In the genomic region with DNA sequence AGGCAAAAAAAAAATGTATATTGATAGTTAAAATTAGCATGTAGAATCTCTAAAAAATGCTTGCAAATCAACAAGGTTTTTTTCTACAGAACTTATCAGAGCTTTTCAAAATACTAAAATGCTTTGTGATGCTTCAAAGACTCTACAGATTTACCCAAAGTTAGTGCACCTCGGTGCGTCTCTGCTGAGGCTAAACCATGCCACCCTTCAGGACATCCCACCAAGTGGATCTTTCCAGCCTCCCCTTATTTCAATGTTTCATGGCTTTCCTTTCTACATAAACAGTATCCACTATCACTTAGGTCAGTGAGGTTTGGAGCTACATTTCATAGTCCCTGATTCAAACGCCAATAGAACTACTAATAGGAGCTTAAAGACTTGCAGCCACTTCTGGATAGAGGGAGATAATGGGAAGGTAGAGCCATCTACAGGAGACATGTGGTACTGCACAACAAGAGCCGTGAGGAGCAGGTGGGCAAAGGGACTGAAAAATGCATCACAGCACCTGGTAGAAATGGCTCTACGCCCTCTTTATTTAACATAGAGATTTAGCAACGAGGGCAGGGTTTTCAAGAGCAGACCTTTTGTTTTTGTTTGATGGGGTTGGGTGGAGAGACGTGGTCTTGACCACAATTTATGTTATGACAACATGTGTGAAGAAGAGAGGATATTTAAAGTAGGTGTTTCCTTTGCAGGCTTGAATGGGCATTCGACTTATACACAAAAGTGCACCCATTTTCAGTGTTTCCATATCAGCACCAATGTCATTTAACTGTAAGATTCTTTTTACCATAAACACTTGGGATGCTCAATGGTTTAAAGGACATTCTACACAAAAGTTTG, we compare ENCODE assay signal across 8 cellular contexts.
DNase-seq lines count a peak whose midpoint lies in the region; ATAC-seq and TF ChIP-seq lines count a peak whose summit lies in the region.

No MANE protein-coding gene starts in this region.

- H3K36me3 Mint-ChIP-seq in stimulated activated naive B cell treated with anti-CD40 and anti-IgM and Interleukin-4, amounts not matched to agents 10 μg/mL and 1 μg/mL and 100 μg/mL, for 72 hours, result no peaks in the 10 kb centered on the region

- no peak overlapping the region for H3K4me3 Mint-ChIP-seq in stimulated activated naive B cell treated with anti-CD40 and anti-IgM and Interleukin-4, amounts not matched to agents 10 μg/mL and 1 μg/mL and 100 μg/mL, for 72 hours

- H3K4me2 ChIP-seq in KMS-11, result no peak overlapping the region

- peaks cover 0 to 5% of the 10 kb centered on the region in 2 donors for H3K27me3 Mint-ChIP-seq in stimulated activated naive B cell treated with anti-CD40 and anti-IgM and Interleukin-4, amounts not matched to agents 10 μg/mL and 1 μg/mL and 100 μg/mL, for 72 hours

- peaks cover 3 to 5% of the 10 kb centered on the region in 2 donors for H3K4me1 Mint-ChIP-seq in stimulated activated naive B cell treated with anti-CD40 and anti-IgM and Interleukin-4, amounts not matched to agents 10 μg/mL and 1 μg/mL and 100 μg/mL, for 72 hours

- no peaks in the 10 kb centered on the region for H3K36me3 ChIP-seq in KMS-11 (ENCODE audit: insufficient read depth)

- H3K9ac ChIP-seq in KMS-11, result no peak overlapping the region

- no peak overlapping the region for H2AFZ ChIP-seq in KMS-11 (ENCODE audit: low read depth)

- H3K4me3 ChIP-seq in KMS-11 (IDR thresholded peaks at IDR 0.05; ENCODE audit: insufficient read depth, low read depth, low read length), result no peak overlapping the region
- no peak overlapping the region for H3K4me3 ChIP-seq in cardiac fibroblast (replicated peaks in 1 of 2; ENCODE audit: low read depth in 2 of 2, low read length in 2 of 2)

- peak; percentile 92 for TF ChIP-seq CTCF in KMS-11 (conservative IDR thresholded peaks at IDR 0.05; ENCODE audit: low read depth, low read length)
- TF ChIP-seq CTCF in cardiac fibroblast (IDR thresholded peaks at IDR 0.05; ENCODE audit: low read depth, low read length), result peak; percentile 91

- no peak overlapping the region for H3K27ac Mint-ChIP-seq in stimulated activated naive B cell treated with anti-CD40 and anti-IgM and Interleukin-4, amounts not matched to agents 10 μg/mL and 1 μg/mL and 100 μg/mL, for 72 hours

- no peak overlapping the region for H3K27ac ChIP-seq in KMS-11

- H4K20me1 ChIP-seq in KMS-11 (ENCODE audit: insufficient read depth), result no peaks in the 10 kb centered on the region

- H3K4me1 ChIP-seq in KMS-11 (ENCODE audit: low read depth, poor library complexity, severe bottlenecking), result peaks cover 4% of the 10 kb centered on the region

- DNase-seq in DMS53 (lab: John Stamatoyannopoulos, UW) (peak; percentile 82), RPMI8226 (peak; percentile 72), cardiac fibroblast (ENCODE audit: low read depth in 2 of 2) (peak; percentile 66 to 68), kidney tubule cell (ENCODE audit: low spot score) (peak; percentile 62)
- DNase-seq in stimulated activated naive B cell treated with anti-CD40 and anti-IgM and Interleukin-4, amounts not matched to agents 10 μg/mL and 1 μg/mL and 100 μg/mL, for 72 hours, result peak; percentile 23
- DNase-seq in activated CD8-positive, alpha-beta memory T cell treated with anti-CD3 and anti-CD28 coated beads, Interleukin-2, amount 50 U/mL, for 4 hours, result no peak

- ATAC-seq in GM19455 (IDR thresholded peaks at IDR 0.05; ENCODE audit: unreplicated experiment), result peak; percentile 69
- peak; percentile 81 to 83 for ATAC-seq in stimulated activated naive B cell treated with anti-CD40 and anti-IgM and Interleukin-4, amounts not matched to agents 10 μg/mL and 1 μg/mL and 100 μg/mL, for 72 hours (replicated peaks)

- no peaks in the 10 kb centered on the region for H3K9me3 Mint-ChIP-seq in stimulated activated naive B cell treated with anti-CD40 and anti-IgM and Interleukin-4, amounts not matched to agents 10 μg/mL and 1 μg/mL and 100 μg/mL, for 72 hours

- H3K27me3 ChIP-seq in KMS-11 (ENCODE audit: insufficient read depth, low read depth), result no peaks in the 10 kb centered on the region

- no peaks in the 10 kb centered on the region for H3K79me2 ChIP-seq in KMS-11 (ENCODE audit: insufficient read depth, low read depth)
